In the genomic region with DNA sequence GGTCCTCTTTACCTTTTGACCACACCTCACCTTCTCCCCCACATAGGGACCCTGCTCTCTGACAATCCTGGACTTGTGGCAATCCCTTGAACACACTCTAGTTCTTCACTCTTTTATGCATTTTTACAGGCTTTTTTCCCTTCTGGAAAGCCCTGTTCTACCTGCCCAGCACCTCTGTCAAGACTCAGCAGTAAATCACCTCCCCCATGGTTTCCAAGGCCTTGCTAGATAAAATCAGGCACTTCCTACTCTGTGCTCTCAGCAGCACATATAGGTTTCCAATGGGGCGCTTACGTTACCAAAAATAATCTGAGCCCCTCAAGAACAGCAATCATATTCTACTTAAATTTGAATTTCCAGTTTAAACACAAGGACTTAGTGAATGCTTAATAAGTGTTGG, we compare ENCODE assay signal across 14 cellular contexts. TPM values are rescaled to one million over a fixed set of nuclear protein-coding genes. Genes with fewer than 3 reads are reported as not detected.
DNase-seq lines count a peak whose midpoint lies in the region; ATAC-seq and TF ChIP-seq lines count a peak whose summit lies in the region.
"Had no signal": no experiment of that assay in that cellular context is flagged by ENCODE, and none has a peak within 500 bp of the region (broad histone marks: within the 10 kb centered on the region; RNA-seq: fewer than 3 reads in every experiment).

No MANE protein-coding gene starts in this region.

- no peak overlapping the region; the same call in 1 of the 2 replicates for H3K27ac ChIP-seq in HUES64 (ENCODE audit: low read depth, low read length)
- H3K27ac ChIP-seq in left lung = no peak overlapping the region
- H3K27ac ChIP-seq: A549; BLaER1 treated with 17β-estradiol and CSF1 and Interleukin-3, amounts not matched to agents 10 nM and 100 nM; RWPE1 had no signal

- H3K27me3 Mint-ChIP-seq in neural crest cell (ENCODE audit: low read depth) = peaks cover 99% of the 10 kb centered on the region

- 66% methylated on average over 2 of the region's 2 CpGs for WGBS in HUES64

- H3K27me3 ChIP-seq in HUES64 (ENCODE audit: insufficient read depth, low read length) (peaks cover 97% of the 10 kb centered on the region), left lung (no peaks in the 10 kb centered on the region)
- H3K27me3 ChIP-seq: BLaER1 treated with 17β-estradiol and CSF1 and Interleukin-3, amounts not matched to agents 10 nM and 100 nM had no signal

- peak overlapping the region; percentile 57 for H3K4me3 Mint-ChIP-seq in neural crest cell

- H3K36me3 ChIP-seq in ES-I3 (ENCODE audit: insufficient read depth, low read length) = no peaks in the 10 kb centered on the region
- H3K36me3 ChIP-seq in HUES64 (ENCODE audit: insufficient read depth, low read length) = no peaks in the 10 kb centered on the region
- H3K36me3 ChIP-seq in left lung = no peaks in the 10 kb centered on the region
- H3K36me3 ChIP-seq: BLaER1 treated with 17β-estradiol and CSF1 and Interleukin-3, amounts not matched to agents 10 nM and 100 nM had no signal

- DNase-seq in iPS-NIHi11 (ENCODE audit: low spot score) (peak; percentile 19), neural crest cell (ENCODE audit: low read depth, low spot score) (no peak), left lung (no peak)
- DNase-seq: DND-41, GF-D8, NCI-H1436 treated with DMSO at 0.1 percent for 48 hours, NCI-H774 had no signal

- H3K9ac ChIP-seq in ES-I3 (ENCODE audit: low read depth, low read length) (peak overlapping the region; percentile 5; the same call in 1 of the 2 replicates), HUES64 (ENCODE audit: low read depth, low read length) (no peak overlapping the region)
- H3K9ac ChIP-seq: BLaER1 treated with 17β-estradiol and CSF1 and Interleukin-3, amounts not matched to agents 10 nM and 100 nM had no signal

- H3K9me3 ChIP-seq in ES-I3 (ENCODE audit: control insufficient read depth, insufficient read depth, low read length) = no peaks in the 10 kb centered on the region
- H3K9me3 ChIP-seq in HUES64 (ENCODE audit: insufficient read depth, low read depth, low read length) = no peaks in the 10 kb centered on the region
- no peaks in the 10 kb centered on the region for H3K9me3 ChIP-seq in left lung
- H3K9me3 ChIP-seq: A549 had no signal

- H3K4me3 ChIP-seq in HUES64 (ENCODE audit: low read length) (peak overlapping the region; percentile 38), left lung (no peak overlapping the region)
- H3K4me3 ChIP-seq: A549; BLaER1 treated with 17β-estradiol and CSF1 and Interleukin-3, amounts not matched to agents 10 nM and 100 nM had no signal

- H3K27ac Mint-ChIP-seq in neural crest cell (ENCODE audit: unreplicated experiment) = peak overlapping the region; percentile 89

- intact Hi-C loops in left lung (cut with DNase I) = no loop called here

- TF ChIP-seq CTCF in neural crest cell (conservative IDR thresholded peaks at IDR 0.05) (no peak), left lung (IDR thresholded peaks at IDR 0.05) (no peak)

- peaks cover 56% of the 10 kb centered on the region for H3K4me1 Mint-ChIP-seq in neural crest cell

- H3K4me1 ChIP-seq in ES-I3 (ENCODE audit: insufficient read depth, low read length) = peaks cover 19% of the 10 kb centered on the region
- peaks cover 18% of the 10 kb centered on the region for H3K4me1 ChIP-seq in HUES64 (ENCODE audit: insufficient read depth, low read length)
- H3K4me1 ChIP-seq in left lung = peaks cover 0 to 3% of the 10 kb centered on the region in 2 donors

- no peaks in the 10 kb centered on the region for H3K9me3 Mint-ChIP-seq in neural crest cell

- ATAC-seq in HG03469 (IDR thresholded peaks at IDR 0.05; ENCODE audit: unreplicated experiment) (no peak), left lung (no peak), GM18861 (IDR thresholded peaks at IDR 0.05; ENCODE audit: unreplicated experiment) (no peak)
- ATAC-seq: A549 had no signal

- no peaks in the 10 kb centered on the region for H3K36me3 Mint-ChIP-seq in neural crest cell (ENCODE audit: low read depth)

RNA-seq across cellular contexts. Expression of a gene that starts 53.9 kb away (rescaled TPM):
- polyA plus RNA-seq in HUES64 (2013, experiment 1 of 2) = 19.5 TPM
- 17.2 TPM for polyA plus RNA-seq in HUES64 (2013, experiment 2 of 2)
- total RNA-seq in neural crest cell (55.9 and 69.3 TPM in 2 replicates), left lung (100 to 1,000 TPM in 1 of 2 donors, 10 to 100 TPM in 1; 70.2 to 108 TPM)
